ENCODE assay signal across 25 cellular contexts in genomic region chr18:2256577-2256976, GRCh38.
DNase-seq lines count a peak whose midpoint lies in the region; ATAC-seq and TF ChIP-seq lines count a peak whose summit lies in the region.
"Had no signal": no experiment of that assay in that cellular context is flagged by ENCODE, and none has a peak within 500 bp of the region (broad histone marks: within the 10 kb centered on the region; RNA-seq: fewer than 3 reads in every experiment).

No MANE protein-coding gene starts in this region.

- H3K4me3 ChIP-seq in fibroblast of pulmonary artery (replicated peaks; ENCODE audit: low read depth, low read length): no peak overlapping the region
- H3K4me3 ChIP-seq: BLaER1 treated with 17β-estradiol and CSF1 and Interleukin-3, amounts not matched to agents 10 nM and 100 nM had no signal

- H3K4me1 Mint-ChIP-seq in effector memory CD8-positive, alpha-beta T cell (ENCODE audit: low read depth in 2 of 2): no peaks in the 10 kb centered on the region
- H3K4me1 Mint-ChIP-seq: IgD-negative memory B cell had no signal

- DNase-seq in AML-193 (lab: John Stamatoyannopoulos, UW) (peak; percentile 45 to 47), MV-4-11 (lab: John Stamatoyannopoulos, UW) (peak; percentile 37), SKM-1 (lab: John Stamatoyannopoulos, UW; ENCODE audit: unreplicated experiment) (peak; percentile 2), fibroblast of pulmonary artery (ENCODE audit: low read depth) (peak; percentile 4), Right ventricle myocardium superior (no peak)
- DNase-seq in effector memory CD8-positive, alpha-beta T cell: no peak
- DNase-seq: CD4-positive, alpha-beta T cell; DMS53; GOT3; NCI-H1092; NCI-H1436; NCI-H187; NCI-H2081 treated with DMSO at 0.1 percent for 48 hours; NCI-H2171; NCI-H226; NCI-H510A; NCI-H69; RPMI8226; SHP77; SW 1271 had no signal

- no peak overlapping the region for H3K4me3 Mint-ChIP-seq in effector memory CD8-positive, alpha-beta T cell
- H3K4me3 Mint-ChIP-seq: CD4-positive, alpha-beta T cell; IgD-negative memory B cell; T-helper 1 cell treated with Interleukin-12 subunit alpha and Interleukin-12 subunit beta and Interleukin-4 antibody, amounts not matched to agents 30 μg/mL and 1 μg/mL, for 36 hours had no signal

- H3K36me3 Mint-ChIP-seq in effector memory CD8-positive, alpha-beta T cell (ENCODE audit: insufficient read depth): no peaks in the 10 kb centered on the region
- H3K36me3 Mint-ChIP-seq: IgD-negative memory B cell had no signal

- H3K9me3 Mint-ChIP-seq in effector memory CD8-positive, alpha-beta T cell: no peaks in the 10 kb centered on the region
- H3K9me3 Mint-ChIP-seq: T-helper 1 cell treated with Interleukin-12 subunit alpha and Interleukin-12 subunit beta and Interleukin-4 antibody, amounts not matched to agents 30 μg/mL and 1 μg/mL, for 36 hours had no signal

- ATAC-seq in Right ventricle myocardium superior (ENCODE audit: poor library complexity) (no peak), GM18517 (IDR thresholded peaks at IDR 0.05; ENCODE audit: unreplicated experiment) (no peak)
- no peak for ATAC-seq in effector memory CD8-positive, alpha-beta T cell (replicated peaks)
- ATAC-seq: HCT116 had no signal

- peaks cover 0 to 5% of the 10 kb centered on the region in 2 donors for H3K27me3 Mint-ChIP-seq in effector memory CD8-positive, alpha-beta T cell

- intact Hi-C loops in Right ventricle myocardium superior (cut with DNase I): no loop called here

- TF ChIP-seq CTCF in fibroblast of pulmonary artery (IDR thresholded peaks at IDR 0.05; ENCODE audit: low read length, missing control alignments): no peak

- H3K27ac Mint-ChIP-seq in effector memory CD8-positive, alpha-beta T cell: no peak overlapping the region
- H3K27ac Mint-ChIP-seq: CD4-positive, alpha-beta T cell; IgD-negative memory B cell; T-helper 1 cell treated with Interleukin-12 subunit alpha and Interleukin-12 subunit beta and Interleukin-4 antibody, amounts not matched to agents 30 μg/mL and 1 μg/mL, for 36 hours had no signal

Comparison
In these comparisons a context has a peak if more than half of its experiments do, and no peak if none do; other contexts are left out.
1. DNase-seq: peak in AML-193 (2 of 2), MV-4-11 (single experiment), SKM-1 (single experiment) and fibroblast of pulmonary artery (single experiment); none in Right ventricle myocardium superior (single experiment) and effector memory CD8-positive, alpha-beta T cell (0 of 3).